Comparison of ENCODE assay signal across 1 cellular context in the genomic region with DNA sequence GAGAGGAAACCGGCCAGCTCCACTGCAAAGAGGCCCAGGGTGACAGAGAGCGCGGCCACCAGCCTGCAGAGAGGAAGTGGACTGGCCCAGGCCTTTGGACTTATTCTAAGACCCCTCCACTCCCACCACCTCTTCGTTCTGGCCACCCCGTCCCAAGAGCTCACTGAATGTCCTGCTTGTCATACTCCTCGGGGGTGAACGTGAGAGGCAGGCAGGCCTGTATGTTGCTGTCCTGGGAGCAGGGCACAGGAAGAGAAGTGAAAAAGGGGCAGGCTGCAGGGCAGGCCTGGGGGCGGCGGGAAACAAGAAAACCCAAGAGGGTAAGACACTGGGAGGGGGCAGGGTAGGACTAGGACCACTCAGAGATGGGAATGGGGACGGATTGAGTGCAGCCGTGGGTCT.
TF ChIP-seq lines count a peak whose summit lies in the region.

No MANE protein-coding gene starts in this region.

TF ChIP-seq in HEK293, 187 proteins besides CTCF, POLR2A, EP300 and RAD21 (continued from another document):
- TF ChIP-seq, protein P1, sequence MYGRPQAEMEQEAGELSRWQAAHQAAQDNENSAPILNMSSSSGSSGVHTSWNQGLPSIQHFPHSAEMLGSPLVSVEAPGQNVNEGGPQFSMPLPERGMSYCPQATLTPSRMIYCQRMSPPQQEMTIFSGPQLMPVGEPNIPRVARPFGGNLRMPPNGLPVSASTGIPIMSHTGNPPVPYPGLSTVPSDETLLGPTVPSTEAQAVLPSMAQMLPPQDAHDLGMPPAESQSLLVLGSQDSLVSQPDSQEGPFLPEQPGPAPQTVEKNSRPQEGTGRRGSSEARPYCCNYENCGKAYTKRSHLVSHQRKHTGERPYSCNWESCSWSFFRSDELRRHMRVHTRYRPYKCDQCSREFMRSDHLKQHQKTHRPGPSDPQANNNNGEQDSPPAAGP (tag by site-specific recombination; IDR thresholded peaks at IDR 0.05) = peak; percentile 16; the same call in 1 of the 2 replicates
- TF ChIP-seq SETDB1 (IDR thresholded peaks at IDR 0.05; ENCODE audit: insufficient read length, low read length) (no peak), ZNF560 (tag by site-specific recombination; IDR thresholded peaks at IDR 0.05; ENCODE audit: borderline replicate concordance) (no peak), ZNF114 (tag by site-specific recombination; IDR thresholded peaks at IDR 0.05) (no peak), ZSCAN16 (tag by site-specific recombination; IDR thresholded peaks at IDR 0.05) (no peak), ZBTB48 (tag by site-specific recombination; IDR thresholded peaks at IDR 0.05) (no peak), ZNF184 (tag by site-specific recombination; IDR thresholded peaks at IDR 0.05) (no peak), ZNF555 (tag by site-specific recombination; conservative IDR thresholded peaks at IDR 0.05) (no peak), ZBTB20 (tag by site-specific recombination; IDR thresholded peaks at IDR 0.05) (peak; percentile 49; the same call in 1 of the 2 replicates), ZNF311 (tag by site-specific recombination; IDR thresholded peaks at IDR 0.05; ENCODE audit: borderline replicate concordance) (no peak), ZNF76 (tag by site-specific recombination; IDR thresholded peaks at IDR 0.05; ENCODE audit: borderline replicate concordance, low read depth) (0 out of 2 replicates have a peak, but pooled peaks have one; percentile 20), ZNF335 (tag by site-specific recombination; conservative IDR thresholded peaks at IDR 0.05) (peak; percentile 88), PATZ1 (tag by site-specific recombination; IDR thresholded peaks at IDR 0.05) (peak; percentile 79)
- TF ChIP-seq, protein P2, sequence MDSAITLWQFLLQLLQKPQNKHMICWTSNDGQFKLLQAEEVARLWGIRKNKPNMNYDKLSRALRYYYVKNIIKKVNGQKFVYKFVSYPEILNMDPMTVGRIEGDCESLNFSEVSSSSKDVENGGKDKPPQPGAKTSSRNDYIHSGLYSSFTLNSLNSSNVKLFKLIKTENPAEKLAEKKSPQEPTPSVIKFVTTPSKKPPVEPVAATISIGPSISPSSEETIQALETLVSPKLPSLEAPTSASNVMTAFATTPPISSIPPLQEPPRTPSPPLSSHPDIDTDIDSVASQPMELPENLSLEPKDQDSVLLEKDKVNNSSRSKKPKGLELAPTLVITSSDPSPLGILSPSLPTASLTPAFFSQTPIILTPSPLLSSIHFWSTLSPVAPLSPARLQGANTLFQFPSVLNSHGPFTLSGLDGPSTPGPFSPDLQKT (IDR thresholded peaks at IDR 0.05; ENCODE audit: borderline replicate concordance, low read depth, low read length) = no peak
